In the genomic region with DNA sequence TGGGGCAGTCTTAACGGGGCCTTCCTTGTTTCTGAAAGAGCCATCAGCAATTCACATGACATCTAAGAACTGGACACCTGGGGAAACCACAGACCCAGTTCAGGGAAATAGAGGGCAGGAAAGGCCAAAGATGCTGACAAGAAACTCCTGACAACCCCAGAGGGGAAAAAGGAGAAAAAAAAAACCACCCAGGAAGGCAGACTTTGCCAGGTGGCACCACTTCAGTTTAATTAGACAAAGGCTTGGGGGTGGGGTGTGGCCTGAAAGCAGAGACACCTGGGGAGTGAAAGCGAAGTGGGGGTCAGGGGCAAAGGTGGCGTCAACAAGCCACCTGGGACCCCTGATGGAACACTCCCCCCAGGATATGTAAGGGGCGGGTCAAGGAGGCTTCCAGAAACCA, we compare ENCODE assay signal across 28 cellular contexts.
"Had no signal": no experiment of that assay in that cellular context is flagged by ENCODE, and none has a peak within 500 bp of the region (broad histone marks: within the 10 kb centered on the region; RNA-seq: fewer than 3 reads in every experiment).

No MANE protein-coding gene starts in this region.

- H3K27me3 ChIP-seq: right atrium auricular region, suprapubic skin, tibial nerve had no signal

- H3K9me3 Mint-ChIP-seq: activated CD4-positive, alpha-beta T cell treated with anti-CD3 and anti-CD28 coated beads, Interleukin-2, amount 10 ng/mL, durations not matched to agents 7 days and 5 days; activated naive CD4-positive, alpha-beta T cell treated with anti-CD3 and anti-CD28 coated beads, Interleukin-2, amount 10 ng/mL, durations not matched to agents 7 days and 5 days; endodermal cell had no signal

- H3K4me3 ChIP-seq: right atrium auricular region, smooth muscle cell, suprapubic skin, tibial nerve had no signal

- H3K4me1 Mint-ChIP-seq: activated CD4-positive, alpha-beta memory T cell treated with anti-CD3 and anti-CD28 coated beads, Interleukin-2, amount 10 ng/mL, durations not matched to agents 7 days and 5 days; activated CD4-positive, alpha-beta T cell treated with anti-CD3 and anti-CD28 coated beads, Interleukin-2, amount 10 ng/mL, durations not matched to agents 7 days and 5 days; activated naive CD4-positive, alpha-beta T cell treated with anti-CD3 and anti-CD28 coated beads, Interleukin-2, amount 10 ng/mL, durations not matched to agents 7 days and 5 days; activated naive CD8-positive, alpha-beta T cell treated with anti-CD3 and anti-CD28 coated beads, Interleukin-2, amount 10 ng/mL, durations not matched to agents 7 days and 5 days; central memory CD8-positive, alpha-beta T cell; endodermal cell; immature natural killer cell; naive thymus-derived CD8-positive, alpha-beta T cell; stimulated activated memory B cell treated with anti-CD40 and anti-IgM and Interleukin-4, amounts not matched to agents 10 μg/mL and 1 μg/mL and 100 μg/mL, for 72 hours had no signal

- H3K27me3 Mint-ChIP-seq: activated CD4-positive, alpha-beta memory T cell treated with anti-CD3 and anti-CD28 coated beads, Interleukin-2, amount 10 ng/mL, durations not matched to agents 7 days and 5 days; activated CD4-positive, alpha-beta T cell treated with anti-CD3 and anti-CD28 coated beads, Interleukin-2, amount 10 ng/mL, durations not matched to agents 7 days and 5 days; activated naive CD4-positive, alpha-beta T cell treated with anti-CD3 and anti-CD28 coated beads, Interleukin-2, amount 10 ng/mL, durations not matched to agents 7 days and 5 days; activated naive CD8-positive, alpha-beta T cell treated with anti-CD3 and anti-CD28 coated beads, Interleukin-2, amount 10 ng/mL, durations not matched to agents 7 days and 5 days; activated T-cell treated with anti-CD3 and anti-CD28 coated beads, Interleukin-2, amount 50 U/mL, for 24 hours; central memory CD8-positive, alpha-beta T cell; dendritic cell treated with granulocyte-macrophage colony-stimulating factor and Interleukin-4, amounts not matched to agents 40 ng/mL and 50 ng/mL, for 4 days; naive thymus-derived CD8-positive, alpha-beta T cell; stimulated activated memory B cell treated with anti-CD40 and anti-IgM and Interleukin-4, amounts not matched to agents 10 μg/mL and 1 μg/mL and 100 μg/mL, for 72 hours had no signal

- H3K36me3 ChIP-seq: right atrium auricular region, suprapubic skin had no signal

- H3K9me3 ChIP-seq: right atrium auricular region, suprapubic skin, tibial nerve had no signal

- H3K27ac Mint-ChIP-seq: activated CD4-positive, alpha-beta memory T cell treated with anti-CD3 and anti-CD28 coated beads, Interleukin-2, amount 10 ng/mL, durations not matched to agents 7 days and 5 days; activated CD4-positive, alpha-beta T cell treated with anti-CD3 and anti-CD28 coated beads, Interleukin-2, amount 10 ng/mL, durations not matched to agents 7 days and 5 days; activated naive CD4-positive, alpha-beta T cell treated with anti-CD3 and anti-CD28 coated beads, Interleukin-2, amount 10 ng/mL, durations not matched to agents 7 days and 5 days; activated naive CD8-positive, alpha-beta T cell treated with anti-CD3 and anti-CD28 coated beads, Interleukin-2, amount 10 ng/mL, durations not matched to agents 7 days and 5 days; activated T-cell treated with anti-CD3 and anti-CD28 coated beads, Interleukin-2, amount 50 U/mL, for 24 hours; dendritic cell treated with granulocyte-macrophage colony-stimulating factor and Interleukin-4, amounts not matched to agents 40 ng/mL and 50 ng/mL, for 4 days; endodermal cell; immature natural killer cell; stimulated activated memory B cell treated with anti-CD40 and anti-IgM and Interleukin-4, amounts not matched to agents 10 μg/mL and 1 μg/mL and 100 μg/mL, for 72 hours had no signal

- H3K4me3 Mint-ChIP-seq: activated CD4-positive, alpha-beta memory T cell treated with anti-CD3 and anti-CD28 coated beads, Interleukin-2, amount 10 ng/mL, durations not matched to agents 7 days and 5 days; activated CD4-positive, alpha-beta T cell treated with anti-CD3 and anti-CD28 coated beads, Interleukin-2, amount 10 ng/mL, durations not matched to agents 7 days and 5 days; activated naive CD4-positive, alpha-beta T cell treated with anti-CD3 and anti-CD28 coated beads, Interleukin-2, amount 10 ng/mL, durations not matched to agents 7 days and 5 days; activated naive CD8-positive, alpha-beta T cell treated with anti-CD3 and anti-CD28 coated beads, Interleukin-2, amount 10 ng/mL, durations not matched to agents 7 days and 5 days; activated T-cell treated with anti-CD3 and anti-CD28 coated beads, Interleukin-2, amount 50 U/mL, for 24 hours; central memory CD8-positive, alpha-beta T cell; dendritic cell treated with granulocyte-macrophage colony-stimulating factor and Interleukin-4, amounts not matched to agents 40 ng/mL and 50 ng/mL, for 4 days; endodermal cell; immature natural killer cell; naive thymus-derived CD8-positive, alpha-beta T cell; neural crest cell; stimulated activated memory B cell treated with anti-CD40 and anti-IgM and Interleukin-4, amounts not matched to agents 10 μg/mL and 1 μg/mL and 100 μg/mL, for 72 hours had no signal

- H3K4me2 ChIP-seq: smooth muscle cell had no signal

- DNase-seq: activated CD4-positive, alpha-beta memory T cell treated with anti-CD3 and anti-CD28 coated beads, Interleukin-2, amount 10 ng/mL, durations not matched to agents 7 days and 5 days; activated CD4-positive, alpha-beta T cell treated with anti-CD3 and anti-CD28 coated beads for 1 hour; activated CD4-positive, alpha-beta T cell treated with anti-CD3 and anti-CD28 coated beads, Interleukin-2, amount 10 ng/mL, durations not matched to agents 7 days and 5 days; activated CD8-positive, alpha-beta memory T cell treated with anti-CD3 and anti-CD28 coated beads, Interleukin-2, amount 50 U/mL, for 48 hours; activated gamma-delta T cell; activated naive CD4-positive, alpha-beta T cell treated with anti-CD3 and anti-CD28 coated beads, Interleukin-2, amount 10 ng/mL, durations not matched to agents 7 days and 5 days; activated naive CD8-positive, alpha-beta T cell treated with anti-CD3 and anti-CD28 coated beads, Interleukin-2, amount 10 ng/mL, durations not matched to agents 7 days and 5 days; activated T-cell treated with anti-CD3 and anti-CD28 coated beads, Interleukin-2, amount 50 U/mL, for 24 hours; endodermal cell; foreskin fibroblast; head of caudate nucleus; hippocampal formation; immature natural killer cell; kidney; left colon; naive thymus-derived CD8-positive, alpha-beta T cell; occipital lobe; stimulated activated CD4-positive, alpha-beta T cell treated with anti-CD3 and anti-CD28 coated beads, Interleukin-1b, Interleukin-23, amount 100 ng/mL, for 48 hours; stimulated activated CD4-positive, alpha-beta T cell treated with anti-CD3 and anti-CD28 coated beads, Interleukin-4, amount 100 ng/mL, for 4 hours; stimulated activated CD8-positive, alpha-beta memory T cell treated with anti-CD3 and anti-CD28 coated beads, Interleukin-4, amount 100 ng/mL, for 48 hours had no signal

- H3K4me1 ChIP-seq: right atrium auricular region, suprapubic skin, tibial nerve had no signal

- H3K27ac ChIP-seq: right atrium auricular region, suprapubic skin, tibial nerve had no signal
